ENCODE assay signal across 4 cellular contexts in the genomic region with DNA sequence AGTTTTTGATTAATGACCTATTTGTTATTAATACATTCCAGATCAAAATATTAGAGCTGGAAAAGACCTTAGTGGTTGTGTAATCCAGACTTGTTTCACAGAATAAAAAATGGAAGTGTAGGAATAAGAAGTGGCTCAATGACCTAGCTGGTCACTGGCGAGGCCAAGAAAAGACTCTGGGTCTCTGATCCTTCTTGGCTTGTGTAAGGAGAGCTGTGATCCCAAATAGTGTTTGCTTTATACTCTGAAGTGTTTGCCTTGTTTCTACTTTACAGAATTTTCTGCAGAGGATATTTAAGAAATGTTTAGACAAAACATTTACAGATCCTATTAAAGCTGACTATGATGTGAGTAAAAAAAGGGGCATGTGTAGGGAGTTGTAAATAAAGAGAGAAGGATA. TPM values are rescaled to one million over a fixed set of nuclear protein-coding genes. Genes with fewer than 3 reads are reported as not detected.
"Had no signal": no experiment of that assay in that cellular context is flagged by ENCODE, and none has a peak within 500 bp of the region (broad histone marks: within the 10 kb centered on the region; RNA-seq: fewer than 3 reads in every experiment).

No MANE protein-coding gene starts in this region.

- DNase-seq: GDM1, GF-D8 had no signal

- ATAC-seq: GM12878 had no signal

- H3K4me3 ChIP-seq: GM12878 had no signal

RNA-seq across cellular contexts. Expression of a gene that starts 7.1 kb away (rescaled TPM):
- total RNA-seq: G401, GM12878 had no signal
- polyA plus RNA-seq: GM12878 had no signal

RNA-seq across cellular contexts. Expression of a gene that starts 25.7 kb away (rescaled TPM):
- total RNA-seq: G401, GM12878 had no signal
